ENCODE assay signal across 11 cellular contexts in the genomic region with DNA sequence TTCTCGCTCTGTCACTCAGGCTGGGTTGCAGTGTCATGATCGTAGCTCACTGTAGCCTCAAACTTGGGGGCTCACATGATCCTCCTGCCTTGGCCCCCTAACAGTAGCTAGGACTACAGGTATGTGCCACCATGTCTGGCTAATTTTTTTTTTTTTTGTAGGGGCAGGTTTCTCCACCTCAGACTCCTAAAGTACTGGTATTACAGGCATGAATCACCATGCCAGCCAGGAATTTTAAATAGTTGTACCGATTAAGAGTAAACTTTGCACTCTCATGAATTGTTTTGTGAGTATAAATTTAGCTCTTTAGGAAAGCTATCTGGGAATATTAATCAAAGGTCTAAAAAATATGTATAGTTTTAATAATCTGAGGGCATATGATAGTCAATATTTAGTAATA. TPM values are rescaled to one million over a fixed set of nuclear protein-coding genes. Genes with fewer than 3 reads are reported as not detected.
DNase-seq lines count a peak whose midpoint lies in the region; ATAC-seq and TF ChIP-seq lines count a peak whose summit lies in the region.
"Had no signal": no experiment of that assay in that cellular context is flagged by ENCODE, and none has a peak within 500 bp of the region (broad histone marks: within the 10 kb centered on the region; RNA-seq: fewer than 3 reads in every experiment).

No MANE protein-coding gene starts in this region.

- no peak overlapping the region for H3K4me3 ChIP-seq in RWPE2 (ENCODE audit: severe bottlenecking)

- H3K36me3 Mint-ChIP-seq in chondrocyte (ENCODE audit: low read depth) = peaks cover 10% of the 10 kb centered on the region

- no peaks in the 10 kb centered on the region for H3K9me3 Mint-ChIP-seq in chondrocyte (ENCODE audit: low read depth)
- H3K9me3 Mint-ChIP-seq: CD14-positive monocyte; CD8-positive, alpha-beta T cell had no signal

- peaks cover 43% of the 10 kb centered on the region for H3K4me1 ChIP-seq in RWPE2 (ENCODE audit: insufficient read depth, poor library complexity, severe bottlenecking)

- H3K27me3 ChIP-seq in RWPE2 (ENCODE audit: insufficient read depth, poor library complexity, severe bottlenecking) = no peaks in the 10 kb centered on the region

- peak overlapping the region; percentile 86 for H3K27ac Mint-ChIP-seq in chondrocyte (ENCODE audit: unreplicated experiment)
- H3K27ac Mint-ChIP-seq: CD14-positive monocyte; CD8-positive, alpha-beta T cell had no signal

- no peak for TF ChIP-seq CTCF in RWPE2 (IDR thresholded peaks at IDR 0.05; ENCODE audit: poor library complexity, severe bottlenecking)
- no peak for TF ChIP-seq CTCF in chondrocyte (IDR thresholded peaks at IDR 0.05)

- DNase-seq in RWPE2 (ENCODE audit: low spot score) (no peak), chondrocyte (ENCODE audit: low spot score) (no peak), kidney tubule cell (ENCODE audit: low spot score) (peak; percentile 17), SIG-M5 (lab: John Stamatoyannopoulos, UW) (no peak), cerebellar nuclear complex (lab: John Stamatoyannopoulos, UW) (no peak)
- DNase-seq: Caco-2; CD8-positive, alpha-beta T cell had no signal

- peaks cover 1% of the 10 kb centered on the region for H3K9me3 ChIP-seq in RWPE2 (ENCODE audit: severe bottlenecking)
- H3K9me3 ChIP-seq: Caco-2 had no signal

- H3K4me3 Mint-ChIP-seq in chondrocyte (ENCODE audit: unreplicated experiment) = no peak overlapping the region
- H3K4me3 Mint-ChIP-seq: CD14-positive monocyte; CD8-positive, alpha-beta T cell had no signal

- H3K4me1 Mint-ChIP-seq in chondrocyte (ENCODE audit: low read depth) = peaks cover 21% of the 10 kb centered on the region

- peak overlapping the region; percentile 28 for H3K27ac ChIP-seq in RWPE2 (ENCODE audit: poor library complexity, severe bottlenecking)

- H3K27me3 Mint-ChIP-seq in chondrocyte (ENCODE audit: low read depth) = no peaks in the 10 kb centered on the region

- H3K36me3 ChIP-seq in RWPE2 (ENCODE audit: low read depth) = peaks cover 39% of the 10 kb centered on the region

- peak; percentile 76 for ATAC-seq in RWPE2 (ENCODE audit: low read depth)
- no peak for ATAC-seq in GM19452 (IDR thresholded peaks at IDR 0.05; ENCODE audit: unreplicated experiment)
- ATAC-seq in HG03196 (IDR thresholded peaks at IDR 0.05; ENCODE audit: unreplicated experiment) = no peak
- ATAC-seq: CD8-positive, alpha-beta T cell; HCT116 had no signal

RNA-seq across cellular contexts. Expression of a gene that starts 25.5 kb away (rescaled TPM):
- 13.5 to 16.3 TPM (median 14.2 TPM) in 3 replicates for total RNA-seq in chondrocyte

RNA-seq across cellular contexts. Expression of a gene that starts 36.9 kb away (rescaled TPM):
- total RNA-seq in chondrocyte = not detected in 3 replicates
